In the genomic region with DNA sequence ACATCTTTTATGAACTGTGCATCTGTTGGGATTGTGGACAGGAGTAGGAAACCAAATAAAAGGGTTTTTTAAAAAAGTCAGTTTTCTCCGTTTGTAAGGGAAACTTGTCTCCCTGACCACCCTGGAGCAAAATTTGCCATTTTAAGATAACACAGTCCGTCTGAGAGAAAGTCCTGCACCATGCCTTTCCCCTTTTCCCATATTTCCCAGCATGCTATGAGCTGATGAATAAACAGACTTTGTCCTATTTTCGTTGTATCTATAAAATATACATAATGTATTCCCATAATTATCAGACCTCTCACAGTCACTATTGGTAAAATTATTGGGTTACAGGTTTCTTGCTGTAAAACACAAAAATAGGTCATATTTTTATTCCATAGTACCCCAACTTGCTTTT, we compare ENCODE assay signal across 10 cellular contexts. TPM values are rescaled to one million over a fixed set of nuclear protein-coding genes. Genes with fewer than 3 reads are reported as not detected.
DNase-seq lines count a peak whose midpoint lies in the region; ATAC-seq and TF ChIP-seq lines count a peak whose summit lies in the region.
"Had no signal": no experiment of that assay in that cellular context is flagged by ENCODE, and none has a peak within 500 bp of the region (broad histone marks: within the 10 kb centered on the region; RNA-seq: fewer than 3 reads in every experiment).

No MANE protein-coding gene starts in this region.

- H3K9me3 Mint-ChIP-seq in activated T-cell treated with anti-CD3 and anti-CD28 coated beads, Interleukin-2, amount 50 U/mL, for 4 hours = no peaks in the 10 kb centered on the region
- H3K9me3 Mint-ChIP-seq in endothelial cell (ENCODE audit: unreplicated experiment) = no peaks in the 10 kb centered on the region
- H3K9me3 Mint-ChIP-seq in stimulated activated effector memory CD8-positive, alpha-beta T cell treated with anti-CD3 and anti-CD28 coated beads, Interleukin-12 subunit alpha, Interleukin-12 subunit beta, amount 100 ng/mL, for 72 hours = no peaks in the 10 kb centered on the region

- no peak for DNase-seq in activated T-cell treated with anti-CD3 and anti-CD28 coated beads, Interleukin-2, amount 50 U/mL, for 4 hours
- no peak for DNase-seq in activated T-cell treated with anti-CD3 and anti-CD28 coated beads for 4 hours
- peak; percentile 29 for DNase-seq in SHP77 treated with DMSO at 0.1 percent for 48 hours (lab: John Stamatoyannopoulos, UW)
- no peak for DNase-seq in endothelial cell (ENCODE audit: low spot score)
- DNase-seq in stimulated activated effector memory CD8-positive, alpha-beta T cell treated with anti-CD3 and anti-CD28 coated beads, Interleukin-12 subunit alpha, Interleukin-12 subunit beta, amount 100 ng/mL, for 72 hours (ENCODE audit: low spot score in 2 of 2) = no peak
- no peak for DNase-seq in NCI-H2227 (lab: John Stamatoyannopoulos, UW; ENCODE audit: unreplicated experiment)
- DNase-seq in DMS79 treated with DMSO at 0.1 percent for 48 hours (lab: John Stamatoyannopoulos, UW) = no peak
- DNase-seq: stimulated activated CD4-positive, alpha-beta T cell treated with anti-CD3 and anti-CD28 coated beads, Interleukin-15, amount 100 ng/mL, for 24 hours; T1000 had no signal

- H3K4me3 Mint-ChIP-seq in activated T-cell treated with anti-CD3 and anti-CD28 coated beads, Interleukin-2, amount 50 U/mL, for 4 hours = peak overlapping the region; percentile 86
- peak overlapping the region; percentile 96 for H3K4me3 Mint-ChIP-seq in endothelial cell (ENCODE audit: unreplicated experiment)
- H3K4me3 Mint-ChIP-seq in stimulated activated effector memory CD8-positive, alpha-beta T cell treated with anti-CD3 and anti-CD28 coated beads, Interleukin-12 subunit alpha, Interleukin-12 subunit beta, amount 100 ng/mL, for 72 hours = peak overlapping the region; percentile 95

- H3K36me3 Mint-ChIP-seq in activated T-cell treated with anti-CD3 and anti-CD28 coated beads, Interleukin-2, amount 50 U/mL, for 4 hours (ENCODE audit: insufficient read depth) = no peaks in the 10 kb centered on the region
- no peaks in the 10 kb centered on the region for H3K36me3 Mint-ChIP-seq in endothelial cell (ENCODE audit: low read depth, unreplicated experiment)
- H3K36me3 Mint-ChIP-seq in stimulated activated effector memory CD8-positive, alpha-beta T cell treated with anti-CD3 and anti-CD28 coated beads, Interleukin-12 subunit alpha, Interleukin-12 subunit beta, amount 100 ng/mL, for 72 hours = peaks cover 13% of the 10 kb centered on the region

- H3K27me3 Mint-ChIP-seq in activated T-cell treated with anti-CD3 and anti-CD28 coated beads, Interleukin-2, amount 50 U/mL, for 4 hours (ENCODE audit: low read depth) = peaks cover 2% of the 10 kb centered on the region
- peaks cover 10% of the 10 kb centered on the region for H3K27me3 Mint-ChIP-seq in endothelial cell (ENCODE audit: unreplicated experiment)

- no peak for ATAC-seq in activated T-cell treated with anti-CD3 and anti-CD28 coated beads, Interleukin-2, amount 50 U/mL, for 4 hours
- ATAC-seq in stimulated activated effector memory CD8-positive, alpha-beta T cell treated with anti-CD3 and anti-CD28 coated beads, Interleukin-12 subunit alpha, Interleukin-12 subunit beta, amount 100 ng/mL, for 72 hours = no peak
- ATAC-seq in GM18907 (IDR thresholded peaks at IDR 0.05; ENCODE audit: unreplicated experiment) = no peak

- H3K27ac Mint-ChIP-seq in endothelial cell (ENCODE audit: unreplicated experiment) = peak overlapping the region; percentile 83
- H3K27ac Mint-ChIP-seq in stimulated activated effector memory CD8-positive, alpha-beta T cell treated with anti-CD3 and anti-CD28 coated beads, Interleukin-12 subunit alpha, Interleukin-12 subunit beta, amount 100 ng/mL, for 72 hours = peak overlapping the region; percentile 88

- peaks cover 26% of the 10 kb centered on the region for H3K4me1 Mint-ChIP-seq in activated T-cell treated with anti-CD3 and anti-CD28 coated beads, Interleukin-2, amount 50 U/mL, for 4 hours (ENCODE audit: low read depth)
- H3K4me1 Mint-ChIP-seq in endothelial cell (ENCODE audit: unreplicated experiment) = peaks cover 17% of the 10 kb centered on the region
- peaks cover 29% of the 10 kb centered on the region for H3K4me1 Mint-ChIP-seq in stimulated activated effector memory CD8-positive, alpha-beta T cell treated with anti-CD3 and anti-CD28 coated beads, Interleukin-12 subunit alpha, Interleukin-12 subunit beta, amount 100 ng/mL, for 72 hours

- TF ChIP-seq CTCF in endothelial cell (IDR thresholded peaks at IDR 0.05; ENCODE audit: unreplicated experiment) = no peak

RNA-seq across cellular contexts. Expression of a gene that starts 1.7 kb away (rescaled TPM):
- total RNA-seq in activated T-cell treated with anti-CD3 and anti-CD28 coated beads, Interleukin-2, amount 50 U/mL, for 4 hours = 10 to 100 TPM; 17.9 to 19.1 (median 18.3) TPM
- total RNA-seq in endothelial cell (ENCODE audit: unreplicated experiment) = 87.3 TPM
